Comparison of ENCODE assay signal across 8 cellular contexts in the genomic region with DNA sequence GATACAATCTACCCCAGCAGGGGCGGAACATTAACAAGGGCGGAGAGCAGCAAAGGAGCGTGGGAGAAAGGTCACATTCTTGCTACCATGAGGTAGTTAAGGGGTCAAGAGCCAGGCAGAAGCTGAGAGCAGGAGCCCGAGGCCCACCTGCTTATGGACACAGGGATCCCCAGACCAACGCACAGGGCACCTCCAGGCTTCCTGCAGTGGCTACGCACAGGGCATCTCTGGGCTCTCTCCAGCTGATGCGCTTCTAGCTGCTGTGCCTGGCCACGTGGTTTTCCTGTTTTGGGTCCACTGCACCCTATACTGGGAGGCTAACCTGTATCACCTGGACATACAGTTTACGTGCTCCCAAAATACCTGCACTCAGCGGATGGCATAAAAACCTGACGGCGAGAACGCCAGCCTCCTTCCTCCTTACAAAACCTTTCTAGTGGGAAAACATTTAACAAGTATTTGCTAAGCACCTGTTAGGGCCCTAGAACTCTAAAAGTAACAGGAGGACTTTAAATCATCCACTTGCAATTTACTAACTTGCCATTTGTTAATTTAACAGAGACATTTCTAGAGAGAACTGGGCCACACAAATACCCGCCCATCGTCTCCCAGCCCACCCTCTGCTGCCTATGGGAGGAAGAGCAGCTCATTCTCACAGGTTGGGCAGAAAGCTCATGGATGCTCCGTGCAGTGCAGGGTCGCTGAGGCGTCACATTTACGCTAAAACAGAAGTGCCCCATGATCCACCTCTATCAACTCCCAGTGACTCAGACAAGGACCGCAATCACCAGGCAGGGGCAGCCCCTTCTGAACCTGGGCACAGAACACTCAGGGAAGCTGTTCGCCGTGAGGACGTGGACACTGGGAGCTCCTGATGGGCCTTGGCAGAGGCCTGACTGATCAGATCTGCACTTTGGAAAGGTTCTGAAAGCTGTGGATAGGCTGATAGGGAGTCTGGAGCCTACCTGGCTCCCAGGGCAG.
DNase-seq lines count a peak whose midpoint lies in the region; ATAC-seq lines count a peak whose summit lies in the region.

No MANE protein-coding gene starts in this region.

- H3K27me3 Mint-ChIP-seq in activated naive CD8-positive, alpha-beta T cell treated with anti-CD3 and anti-CD28 coated beads, Interleukin-2, amount 10 ng/mL, durations not matched to agents 7 days and 5 days: no peaks in the 10 kb centered on the region

- peak; percentile 41 for DNase-seq in activated naive CD8-positive, alpha-beta T cell treated with anti-CD3 and anti-CD28 coated beads, Interleukin-2, amount 10 ng/mL, durations not matched to agents 7 days and 5 days
- peak; percentile 62 for DNase-seq in renal cortical epithelial cell (ENCODE audit: low read depth)
- no peak for DNase-seq in DMS53 treated with DMSO at 0.1 percent for 48 hours (lab: John Stamatoyannopoulos, UW; ENCODE audit: unreplicated experiment)
- DNase-seq in putamen (ENCODE audit: low spot score): no peak
- no peak for DNase-seq in NCI-H2081 (lab: John Stamatoyannopoulos, UW)

- no peaks in the 10 kb centered on the region for H3K9me3 ChIP-seq in HUES48 (ENCODE audit: control insufficient read depth, insufficient read depth, low read length)

- peak overlapping the region; percentile 9; the same call in 1 of the 2 replicates for H3K9ac ChIP-seq in HUES48 (ENCODE audit: low read depth, low read length)

- H3K4me1 Mint-ChIP-seq in activated naive CD8-positive, alpha-beta T cell treated with anti-CD3 and anti-CD28 coated beads, Interleukin-2, amount 10 ng/mL, durations not matched to agents 7 days and 5 days: peaks cover 58% of the 10 kb centered on the region

- no peak overlapping the region for H3K27ac ChIP-seq in HUES48 (ENCODE audit: low read depth, low read length)

- ATAC-seq in GM18909 (IDR thresholded peaks at IDR 0.05; ENCODE audit: poor library complexity, unreplicated experiment) (peak; percentile 83), HG02678 (IDR thresholded peaks at IDR 0.05; ENCODE audit: unreplicated experiment) (no peak)
- ATAC-seq in activated naive CD8-positive, alpha-beta T cell treated with anti-CD3 and anti-CD28 coated beads, Interleukin-2, amount 10 ng/mL, durations not matched to agents 7 days and 5 days (ENCODE audit: low read depth): peak; percentile 7

- no peaks in the 10 kb centered on the region for H3K27me3 ChIP-seq in HUES48 (ENCODE audit: control insufficient read depth, insufficient read depth, low read length)

- H3K4me3 Mint-ChIP-seq in activated naive CD8-positive, alpha-beta T cell treated with anti-CD3 and anti-CD28 coated beads, Interleukin-2, amount 10 ng/mL, durations not matched to agents 7 days and 5 days: peak overlapping the region; percentile 83

- H3K4me3 ChIP-seq in HUES48 (ENCODE audit: low read depth, low read length): no peak overlapping the region

- H3K36me3 Mint-ChIP-seq in activated naive CD8-positive, alpha-beta T cell treated with anti-CD3 and anti-CD28 coated beads, Interleukin-2, amount 10 ng/mL, durations not matched to agents 7 days and 5 days: peaks cover 8% of the 10 kb centered on the region

- POLR2A ChIA-PET in activated naive CD8-positive, alpha-beta T cell treated with anti-CD3 and anti-CD28 coated beads, Interleukin-2, amount 10 ng/mL, durations not matched to agents 7 days and 5 days (lab: Charles Lee): interaction anchor here (1.0 to 5.3 kb wide), 7 partner anchors 9 to 33 kb away, joined by 3 to 56 read pairs (median 5); no protein-coding TSS in a partner anchor

- no peaks in the 10 kb centered on the region for H3K36me3 ChIP-seq in HUES48 (ENCODE audit: control insufficient read depth, insufficient read depth, low read length)

- H3K9me3 Mint-ChIP-seq in activated naive CD8-positive, alpha-beta T cell treated with anti-CD3 and anti-CD28 coated beads, Interleukin-2, amount 10 ng/mL, durations not matched to agents 7 days and 5 days: no peaks in the 10 kb centered on the region

- H3K27ac Mint-ChIP-seq in activated naive CD8-positive, alpha-beta T cell treated with anti-CD3 and anti-CD28 coated beads, Interleukin-2, amount 10 ng/mL, durations not matched to agents 7 days and 5 days: peak overlapping the region; percentile 94

- peaks cover 69% of the 10 kb centered on the region for H3K4me1 ChIP-seq in HUES48 (ENCODE audit: control insufficient read depth, insufficient read depth, low read length)

Comparison
In these comparisons a context has a peak if more than half of its experiments do, and no peak if none do; other contexts are left out.
1. DNase-seq: peak in activated naive CD8-positive, alpha-beta T cell treated with anti-CD3 and anti-CD28 coated beads, Interleukin-2, amount 10 ng/mL, durations not matched to agents 7 days and 5 days (single experiment) and renal cortical epithelial cell (single experiment); none in DMS53 treated with DMSO at 0.1 percent for 48 hours (single experiment), putamen (single experiment) and NCI-H2081 (0 of 2).